In genomic region chr3:175605851-175606250, GRCh38 we compare ENCODE assay signal across 16 cellular contexts.
DNase-seq lines count a peak whose midpoint lies in the region; ATAC-seq and TF ChIP-seq lines count a peak whose summit lies in the region.
"Had no signal": no experiment of that assay in that cellular context is flagged by ENCODE, and none has a peak within 500 bp of the region (broad histone marks: within the 10 kb centered on the region; RNA-seq: fewer than 3 reads in every experiment).

No MANE protein-coding gene starts in this region.

- no peaks in the 10 kb centered on the region for H3K27me3 ChIP-seq in neural progenitor cell
- H3K27me3 ChIP-seq in WERI-Rb-1 (ENCODE audit: insufficient read depth, low read depth, severe bottlenecking): no peaks in the 10 kb centered on the region
- H3K27me3 ChIP-seq: Peyer's patch had no signal

- no peaks in the 10 kb centered on the region for H3K79me2 ChIP-seq in neural progenitor cell (ENCODE audit: low read depth)

- H3K27ac ChIP-seq in neural progenitor cell: peak overlapping the region; percentile 22
- no peak overlapping the region for H3K27ac ChIP-seq in WERI-Rb-1
- H3K27ac ChIP-seq: Peyer's patch had no signal

- no peaks in the 10 kb centered on the region for H3K36me3 Mint-ChIP-seq in neural progenitor cell
- H3K36me3 Mint-ChIP-seq: CD4-positive, CD25-positive, alpha-beta regulatory T cell had no signal

- ATAC-seq in HG02571 (IDR thresholded peaks at IDR 0.05; ENCODE audit: unreplicated experiment): no peak
- ATAC-seq: Right ventricle myocardium inferior had no signal

- peak; percentile 23 for DNase-seq in choroid plexus epithelial cell (ENCODE audit: low read depth)
- peak; percentile 13 for DNase-seq in fibroblast of pulmonary artery (ENCODE audit: low read depth)
- peak; percentile 71 for DNase-seq in neural progenitor cell (ENCODE audit: low spot score)
- no peak for DNase-seq in stimulated activated CD8-positive, alpha-beta memory T cell treated with anti-CD3 and anti-CD28 coated beads, Interleukin-4, amount 100 ng/mL, for 48 hours
- no peak for DNase-seq in WERI-Rb-1
- DNase-seq in HCEC 1CT: no peak
- DNase-seq: Caco-2; CD4-positive, CD25-positive, alpha-beta regulatory T cell; EL; H9; NCI-H1048; NCI-H146; NCI-H226; Peyer's patch had no signal

- H3K4me1 ChIP-seq in neural progenitor cell: peaks cover 31% of the 10 kb centered on the region
- H3K4me1 ChIP-seq: Caco-2, Peyer's patch had no signal

- H3K4me1 Mint-ChIP-seq in neural progenitor cell: peaks cover 32% of the 10 kb centered on the region
- H3K4me1 Mint-ChIP-seq: CD4-positive, CD25-positive, alpha-beta regulatory T cell had no signal

- TF ChIP-seq CTCF in choroid plexus epithelial cell (conservative IDR thresholded peaks at IDR 0.05; ENCODE audit: low read depth, low read length) (no peak), fibroblast of pulmonary artery (IDR thresholded peaks at IDR 0.05; ENCODE audit: low read length, missing control alignments) (no peak), neural progenitor cell (IDR thresholded peaks at IDR 0.05) (no peak), WERI-Rb-1 (IDR thresholded peaks at IDR 0.05; ENCODE audit: low read depth, low read length) (no peak)

- no peak overlapping the region for H3K4me3 ChIP-seq in choroid plexus epithelial cell (ENCODE audit: low read depth, low read length)
- H3K4me3 ChIP-seq in fibroblast of pulmonary artery (replicated peaks; ENCODE audit: low read depth, low read length): no peak overlapping the region
- H3K4me3 ChIP-seq in neural progenitor cell: no peak overlapping the region
- H3K4me3 ChIP-seq in WERI-Rb-1 (ENCODE audit: low read depth, low read length): no peak overlapping the region
- H3K4me3 ChIP-seq: Peyer's patch had no signal

- no peak overlapping the region for H3K4me3 Mint-ChIP-seq in neural progenitor cell
- H3K4me3 Mint-ChIP-seq: CD4-positive, CD25-positive, alpha-beta regulatory T cell; H9 had no signal

- H3K9ac ChIP-seq in neural progenitor cell: no peak overlapping the region

- H2AFZ ChIP-seq in neural progenitor cell (replicated peaks): no peak overlapping the region

- H3K9me3 ChIP-seq in neural progenitor cell (ENCODE audit: low read depth): no peaks in the 10 kb centered on the region
- no peaks in the 10 kb centered on the region for H3K9me3 ChIP-seq in WERI-Rb-1 (ENCODE audit: severe bottlenecking)
- H3K9me3 ChIP-seq: Caco-2, Peyer's patch had no signal

- peak overlapping the region; percentile 15 for H3K4me2 ChIP-seq in neural progenitor cell

- peak overlapping the region; percentile 72 for H3K27ac Mint-ChIP-seq in neural progenitor cell
- H3K27ac Mint-ChIP-seq: CD4-positive, CD25-positive, alpha-beta regulatory T cell had no signal

- H3K9me3 Mint-ChIP-seq in neural progenitor cell: peaks cover 2% of the 10 kb centered on the region
- H3K9me3 Mint-ChIP-seq: H9 had no signal

- H3K36me3 ChIP-seq in neural progenitor cell: no peaks in the 10 kb centered on the region
- no peaks in the 10 kb centered on the region for H3K36me3 ChIP-seq in WERI-Rb-1
- H3K36me3 ChIP-seq: Peyer's patch had no signal

- H3F3A ChIP-seq in neural progenitor cell (ENCODE audit: low read depth): no peaks in the 10 kb centered on the region

- no peaks in the 10 kb centered on the region for H4K20me1 ChIP-seq in neural progenitor cell (ENCODE audit: low read depth)

- H3K27me3 Mint-ChIP-seq in neural progenitor cell (ENCODE audit: insufficient read depth, low read depth): no peaks in the 10 kb centered on the region
- H3K27me3 Mint-ChIP-seq: CD4-positive, CD25-positive, alpha-beta regulatory T cell had no signal

Comparison
In these comparisons a context has a peak if more than half of its experiments do, and no peak if none do; other contexts are left out.
1. DNase-seq: peak in choroid plexus epithelial cell (single experiment), fibroblast of pulmonary artery (single experiment) and neural progenitor cell (single experiment); none in stimulated activated CD8-positive, alpha-beta memory T cell treated with anti-CD3 and anti-CD28 coated beads, Interleukin-4, amount 100 ng/mL, for 48 hours (single experiment), WERI-Rb-1 (single experiment) and HCEC 1CT (single experiment).